1 cellular context compared by ENCODE assay signal in genomic region chr19:41501854-41502253, GRCh38.
TF ChIP-seq lines count a peak whose summit lies in the region.

No MANE protein-coding gene starts in this region.

TF ChIP-seq in endothelial cell of umbilical vein, 7 proteins besides CTCF, POLR2A, EP300 and RAD21 (continued from another document):
- no peak for TF ChIP-seq JUN (IDR thresholded peaks at IDR 0.05; ENCODE audit: borderline replicate concordance, insufficient read depth, insufficient read length, low read depth)
- TF ChIP-seq EZH2 (IDR thresholded peaks at IDR 0.05; ENCODE audit: borderline replicate concordance, low read depth, low read length, severe bottlenecking) = no peak
- no peak for TF ChIP-seq FOS (IDR thresholded peaks at IDR 0.05; ENCODE audit: borderline replicate concordance, insufficient read depth, low read length)
TF ChIP-seq in endothelial cell of umbilical vein: peak in this region for 0.
